ENCODE assay signal across 1 cellular context in genomic region chr1:40980068-40980452, GRCh38.
A peak's percentile ranks its signal among the peaks of the same experiment; 100 is the strongest.
TF ChIP-seq lines count a peak whose summit lies in the region.

No MANE protein-coding gene starts in this region.

TF ChIP-seq in K562, 482 proteins besides CTCF, POLR2A, EP300 and RAD21 (continued from another document and continues in another):
- TF ChIP-seq ZNF395 (CRISPR knock-in tag; IDR thresholded peaks at IDR 0.05) (peak; percentile 95; the same call in 1 of the 2 replicates), HNRNPUL1 (IDR thresholded peaks at IDR 0.05; ENCODE audit: low read length) (no peak), ARID2 (IDR thresholded peaks at IDR 0.05) (no peak), ZNF124 (CRISPR knock-in tag; IDR thresholded peaks at IDR 0.05) (no peak), PTRF (tag; IDR thresholded peaks at IDR 0.05) (no peak), MED1 (CRISPR knock-in tag; IDR thresholded peaks at IDR 0.05; ENCODE audit: borderline replicate concordance) (no peak), ZNF277 (CRISPR knock-in tag; IDR thresholded peaks at IDR 0.05; ENCODE audit: borderline replicate concordance) (no peak), MEF2A (IDR thresholded peaks at IDR 0.05; ENCODE audit: control insufficient read depth, low read depth, low read length) (no peak), NBN (IDR thresholded peaks at IDR 0.05; ENCODE audit: low read depth) (no peak), RB1 (IDR thresholded peaks at IDR 0.05; ENCODE audit: low read depth) (0 out of 2 replicates have a peak, but pooled peaks have one; percentile 9), HDAC6 (IDR thresholded peaks at IDR 0.05; ENCODE audit: low read depth, low read length) (no peak), SMC3 (conservative IDR thresholded peaks at IDR 0.05; ENCODE audit: insufficient read depth, low read depth, low read length) (no peak), ZNF592 (IDR thresholded peaks at IDR 0.05) (peak; percentile 89; the same call in 1 of the 2 replicates), ZFX (CRISPR knock-in tag; IDR thresholded peaks at IDR 0.05) (peak; percentile 81), MTA3 (IDR thresholded peaks at IDR 0.05; ENCODE audit: borderline replicate concordance) (no peak), NR1H2 (CRISPR knock-in tag; IDR thresholded peaks at IDR 0.05) (no peak), ASH1L (IDR thresholded peaks at IDR 0.05; ENCODE audit: borderline replicate concordance, low read depth, partially characterized antibody) (no peak), PYGO2 (tag; IDR thresholded peaks at IDR 0.05) (no peak), DNMT1 (IDR thresholded peaks at IDR 0.05) (no peak), E2F4 (CRISPR knock-in tag; IDR thresholded peaks at IDR 0.05; ENCODE audit: low read depth) (0 out of 2 replicates have a peak, but pooled peaks have one; percentile 21), POLR3G (IDR thresholded peaks at IDR 0.05; ENCODE audit: extremely low read depth, insufficient read length, insufficient replicate concordance) (no peak), MYC (IDR thresholded peaks at IDR 0.05; ENCODE audit: low read depth, low read length) (no peak; the same call in 1 of the 2 replicates), MYC (CRISPR knock-in tag; IDR thresholded peaks at IDR 0.05; ENCODE audit: borderline replicate concordance, low read depth) (no peak), NRF1 (conservative IDR thresholded peaks at IDR 0.05 in 1 of 2, IDR thresholded peaks at IDR 0.05 in 1 of 2) (no peak), STAT6 (CRISPR knock-in tag; IDR thresholded peaks at IDR 0.05) (no peak), ZNF407 (IDR thresholded peaks at IDR 0.05; ENCODE audit: low read depth) (no peak), UBTF (IDR thresholded peaks at IDR 0.05; ENCODE audit: borderline replicate concordance in 1 of 2, low read depth in 2 of 2, low read length in 2 of 2) (no peak), BRCA1 (IDR thresholded peaks at IDR 0.05) (no peak), BRCA1 (CRISPR knock-in tag; IDR thresholded peaks at IDR 0.05) (no peak), NFXL1 (CRISPR knock-in tag; IDR thresholded peaks at IDR 0.05) (no peak), XRCC5 (IDR thresholded peaks at IDR 0.05; ENCODE audit: low read depth, low read length) (no peak), ZC3H8 (IDR thresholded peaks at IDR 0.05) (no peak), FUS (optimal IDR thresholded peaks at IDR 0.05; ENCODE audit: low read depth, low read length) (peak; percentile 21)
